ENCODE assay signal across 24 cellular contexts in the genomic region with DNA sequence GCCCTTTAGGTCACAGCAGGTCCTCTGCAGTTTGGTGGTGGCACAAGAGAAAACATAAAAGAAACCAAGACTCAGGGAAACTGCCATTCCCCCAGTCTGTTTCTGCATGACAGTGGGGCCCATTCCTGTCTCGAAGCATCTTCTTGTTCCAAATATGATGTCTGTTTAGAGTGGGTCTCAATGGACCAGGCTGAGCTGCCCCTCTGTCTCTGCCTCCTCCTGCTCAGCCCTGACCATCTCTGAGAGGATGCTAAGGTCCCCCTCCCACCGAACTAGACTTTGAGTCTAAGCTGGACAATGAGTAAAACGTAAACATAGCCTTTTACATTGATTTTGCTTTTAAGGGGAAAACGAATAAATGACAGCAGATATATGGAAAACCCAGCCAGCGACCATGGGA. TPM values are rescaled to one million over a fixed set of nuclear protein-coding genes. Genes with fewer than 3 reads are reported as not detected.
"Had no signal": no experiment of that assay in that cellular context is flagged by ENCODE, and none has a peak within 500 bp of the region (broad histone marks: within the 10 kb centered on the region; RNA-seq: fewer than 3 reads in every experiment).

No MANE protein-coding gene starts in this region.

- H3K36me3 ChIP-seq: gastrocnemius medialis, uterus had no signal

- H3K27ac ChIP-seq: epithelial cell of prostate, esophagus muscularis mucosa, gastrocnemius medialis, heart right ventricle, left ventricle myocardium inferior, lower lobe of right lung, tibial artery, upper lobe of left lung, uterus had no signal

- H3K9me3 Mint-ChIP-seq: effector memory CD8-positive, alpha-beta T cell had no signal

- H3K4me1 ChIP-seq: esophagus muscularis mucosa, left ventricle myocardium inferior, tibial artery, uterus had no signal

- ATAC-seq: effector memory CD8-positive, alpha-beta T cell; gastrocnemius medialis had no signal

- H3K9me3 ChIP-seq: esophagus muscularis mucosa, gastrocnemius medialis, heart right ventricle, left ventricle myocardium inferior, lower lobe of right lung, tibial artery, upper lobe of left lung, uterus had no signal

- DNase-seq: effector memory CD8-positive, alpha-beta T cell; gastrocnemius medialis; heart right ventricle; hypothalamus; left ventricle myocardium inferior; lower lobe of right lung; midbrain; naive B cell; posterior cingulate gyrus; small intestine; stimulated activated CD4-positive, alpha-beta T cell treated with anti-CD3 and anti-CD28 coated beads, Interleukin-2, amount 100 ng/mL, for 48 hours; stimulated activated naive CD4-positive, alpha-beta T cell treated with Interleukin-2 at 50 U/mL for 16 hours; tibial artery; upper lobe of left lung; uterus had no signal

- H3K27ac Mint-ChIP-seq: effector memory CD8-positive, alpha-beta T cell; memory B cell had no signal

- FAIRE-seq: keratinocyte, small intestine had no signal

- H3K4me3 ChIP-seq: esophagus muscularis mucosa, gastrocnemius medialis, heart right ventricle, left ventricle myocardium inferior, lower lobe of right lung, tibial artery, upper lobe of left lung, uterus had no signal

- H3K4me3 Mint-ChIP-seq: dendritic cell treated with granulocyte-macrophage colony-stimulating factor and Interleukin-4, amounts not matched to agents 40 ng/mL and 50 ng/mL, for 4 days; effector memory CD8-positive, alpha-beta T cell; memory B cell; naive B cell; neural crest cell had no signal

- H3K4me1 Mint-ChIP-seq: memory B cell had no signal

- H3K27me3 ChIP-seq: gastrocnemius medialis, heart right ventricle, upper lobe of left lung, uterus had no signal

RNA-seq across cellular contexts. Expression of a gene that starts 40.4 kb away (rescaled TPM):
- total RNA-seq: esophagus muscularis mucosa, fibroblast of villous mesenchyme, lower lobe of right lung, osteocyte, pulmonary artery endothelial cell, upper lobe of left lung had no signal
- polyA plus RNA-seq: keratinocyte had no signal
